In genomic region chr17:13474073-13474800, GRCh38 we compare ENCODE assay signal across 16 cellular contexts.
"Had no signal": no experiment of that assay in that cellular context is flagged by ENCODE, and none has a peak within 500 bp of the region (broad histone marks: within the 10 kb centered on the region; RNA-seq: fewer than 3 reads in every experiment).

No MANE protein-coding gene starts in this region.

- H3K27ac Mint-ChIP-seq: activated naive CD4-positive, alpha-beta T cell treated with anti-CD3 and anti-CD28 coated beads, Interleukin-2, amount 50 U/mL, for 24 hours; activated T-cell treated with anti-CD3 and anti-CD28 coated beads, Interleukin-2, amount 50 U/mL, for 72 hours; effector memory CD8-positive, alpha-beta T cell; stimulated activated naive CD8-positive, alpha-beta T cell treated with anti-CD3 and anti-CD28 coated beads, Interleukin-15, Interleukin-2, amounts not matched to agents 100 ng/mL and 50 ng/mL, for 24 hours had no signal

- H3K4me1 Mint-ChIP-seq: activated naive CD4-positive, alpha-beta T cell treated with anti-CD3 and anti-CD28 coated beads, Interleukin-2, amount 50 U/mL, for 24 hours had no signal

- FAIRE-seq: frontal cortex, kidney had no signal

- H3K36me3 Mint-ChIP-seq: activated naive CD4-positive, alpha-beta T cell treated with anti-CD3 and anti-CD28 coated beads, Interleukin-2, amount 50 U/mL, for 24 hours had no signal

- H3K4me3 ChIP-seq: adrenal gland, lung, prostate gland, right atrium auricular region, transverse colon, uterus had no signal

- DNase-seq: activated CD4-positive, CD25-positive, alpha-beta regulatory T cell treated with anti-CD3 and anti-CD28 coated beads, Interleukin-2, amount 50 U/mL, for 72 hours; activated gamma-delta T cell; activated T-cell treated with anti-CD3 and anti-CD28 coated beads, Interleukin-2, amount 50 U/mL, for 72 hours; adrenal gland; effector memory CD8-positive, alpha-beta T cell; kidney; midbrain; transverse colon had no signal

- H3K4me3 Mint-ChIP-seq: activated naive CD4-positive, alpha-beta T cell treated with anti-CD3 and anti-CD28 coated beads, Interleukin-2, amount 50 U/mL, for 24 hours; activated T-cell treated with anti-CD3 and anti-CD28 coated beads, Interleukin-2, amount 50 U/mL, for 72 hours; effector memory CD8-positive, alpha-beta T cell; neural crest cell; stimulated activated naive CD8-positive, alpha-beta T cell treated with anti-CD3 and anti-CD28 coated beads, Interleukin-15, Interleukin-2, amounts not matched to agents 100 ng/mL and 50 ng/mL, for 24 hours had no signal
